8 cellular contexts compared by ENCODE assay signal in genomic region chr10:100998991-100999741, GRCh38. TPM values are rescaled to one million over a fixed set of nuclear protein-coding genes. Genes with fewer than 3 reads are reported as not detected.
DNase-seq lines count a peak whose midpoint lies in the region; ATAC-seq, FAIRE-seq and TF ChIP-seq lines count a peak whose summit lies in the region.

No MANE protein-coding gene starts in this region.

- no peaks in the 10 kb centered on the region for H3K27me3 ChIP-seq in trophoblast cell (ENCODE audit: insufficient read depth, low read length)

- peak overlapping the region; percentile 88 for H3K4me3 Mint-ChIP-seq in activated naive CD8-positive, alpha-beta T cell treated with anti-CD3 and anti-CD28 coated beads, Interleukin-2, amount 10 ng/mL, durations not matched to agents 7 days and 5 days
- H3K4me3 Mint-ChIP-seq in type B pancreatic cell: peak overlapping the region; percentile 94

- peak overlapping the region; percentile 83 for H4K12ac ChIP-seq in trophoblast cell (ENCODE audit: low read depth, low read length)

- POLR2A ChIA-PET in activated naive CD8-positive, alpha-beta T cell treated with anti-CD3 and anti-CD28 coated beads, Interleukin-2, amount 10 ng/mL, durations not matched to agents 7 days and 5 days (lab: Charles Lee): interaction anchor here (1.1 to 3.8 kb wide), 2 partner anchors 12 to 19 kb away, joined by 6 to 36 read pairs; partner anchors contain the start of genes MRPL43 and TWNK

- H3K79me1 ChIP-seq in trophoblast cell (ENCODE audit: low read length): peaks cover 37% of the 10 kb centered on the region

- peak overlapping the region; percentile 92 for H3K23ac ChIP-seq in trophoblast cell (ENCODE audit: low read length)

- peak overlapping the region; percentile 97 for H3K18ac ChIP-seq in trophoblast cell (ENCODE audit: low read length)

- DNase-seq in D721Med (ENCODE audit: insufficient read length, low spot score): peak; percentile 69
- peak; percentile 88 for DNase-seq in HuH-7 (ENCODE audit: low spot score)
- DNase-seq in activated naive CD8-positive, alpha-beta T cell treated with anti-CD3 and anti-CD28 coated beads, Interleukin-2, amount 10 ng/mL, durations not matched to agents 7 days and 5 days: peak; percentile 92
- peak; percentile 94 for DNase-seq in cardiac septum (ENCODE audit: low spot score)
- peak; percentile 61 to 80 for DNase-seq in trophoblast cell
- peak; percentile 90 for DNase-seq in type B pancreatic cell (ENCODE audit: extremely low spot score, unreplicated experiment)

- intact Hi-C loops in cardiac septum (cut with DNase I): loop anchor here (2.0 to 5.0 kb wide), 2 partner anchors 32 to 63 kb away; partner anchors contain the start of genes KAZALD1, PDZD7 and SFXN3

- H2AFZ ChIP-seq in trophoblast cell (ENCODE audit: insufficient read depth, low read length, poor library complexity): peak overlapping the region; percentile 72

- H3K9ac ChIP-seq in trophoblast cell (ENCODE audit: low read length): peak overlapping the region; percentile 94

- H2AK5ac ChIP-seq in trophoblast cell (ENCODE audit: low read length): peak overlapping the region; percentile 84

- H3K4ac ChIP-seq in trophoblast cell (ENCODE audit: low read depth, low read length): peak overlapping the region; percentile 93

- peaks cover 3% of the 10 kb centered on the region for H3K36me3 Mint-ChIP-seq in activated naive CD8-positive, alpha-beta T cell treated with anti-CD3 and anti-CD28 coated beads, Interleukin-2, amount 10 ng/mL, durations not matched to agents 7 days and 5 days
- peaks cover 4% of the 10 kb centered on the region for H3K36me3 Mint-ChIP-seq in type B pancreatic cell

- H3K9me3 Mint-ChIP-seq in activated naive CD8-positive, alpha-beta T cell treated with anti-CD3 and anti-CD28 coated beads, Interleukin-2, amount 10 ng/mL, durations not matched to agents 7 days and 5 days: no peaks in the 10 kb centered on the region
- no peaks in the 10 kb centered on the region for H3K9me3 Mint-ChIP-seq in type B pancreatic cell

- H3K79me2 ChIP-seq in trophoblast cell (ENCODE audit: control insufficient read depth, insufficient read depth, low read length, poor library complexity): peaks cover 35% of the 10 kb centered on the region

- no peaks in the 10 kb centered on the region for H3K9me3 ChIP-seq in trophoblast cell (ENCODE audit: insufficient read depth, low read depth, low read length)

- peak overlapping the region; percentile 97 for H4K91ac ChIP-seq in trophoblast cell (ENCODE audit: low read depth, low read length)

- peak overlapping the region; percentile 87 for H3K14ac ChIP-seq in trophoblast cell (ENCODE audit: low read length)

- no CpG with 5 or more reads among the region's 83 CpGs for WGBS in trophoblast cell (ENCODE audit: extremely low coverage, insufficient coverage, insufficient read length)

- peak overlapping the region; percentile 84 for H2BK120ac ChIP-seq in trophoblast cell (ENCODE audit: insufficient read depth, low read length, poor library complexity)

- H3K4me1 Mint-ChIP-seq in activated naive CD8-positive, alpha-beta T cell treated with anti-CD3 and anti-CD28 coated beads, Interleukin-2, amount 10 ng/mL, durations not matched to agents 7 days and 5 days: peaks cover 19% of the 10 kb centered on the region
- H3K4me1 Mint-ChIP-seq in type B pancreatic cell (ENCODE audit: unreplicated experiment): peaks cover 30% of the 10 kb centered on the region

- H3K27ac ChIP-seq in trophoblast cell (ENCODE audit: low read depth, low read length): peak overlapping the region; percentile 96

- H4K8ac ChIP-seq in trophoblast cell (ENCODE audit: low read depth, low read length): peak overlapping the region; percentile 92

- TF ChIP-seq CTCF in D721Med (IDR thresholded peaks at IDR 0.05; ENCODE audit: insufficient read depth, missing control alignments): peak; percentile 55
- TF ChIP-seq CTCF in type B pancreatic cell (conservative IDR thresholded peaks at IDR 0.05): peak; percentile 100

- H3K4me2 ChIP-seq in trophoblast cell (ENCODE audit: low read length): peak overlapping the region; percentile 93

- H3K27me3 Mint-ChIP-seq in activated naive CD8-positive, alpha-beta T cell treated with anti-CD3 and anti-CD28 coated beads, Interleukin-2, amount 10 ng/mL, durations not matched to agents 7 days and 5 days: no peaks in the 10 kb centered on the region
- H3K27me3 Mint-ChIP-seq in type B pancreatic cell: no peaks in the 10 kb centered on the region

- H2BK12ac ChIP-seq in trophoblast cell (ENCODE audit: low read length): no peak overlapping the region

- H3K36me3 ChIP-seq in trophoblast cell (ENCODE audit: control insufficient read depth in 1 of 2, insufficient read depth in 2 of 2, low read length in 2 of 2): peaks cover 19 to 20% of the 10 kb centered on the region in 2 experiments

- peaks cover 21 to 24% of the 10 kb centered on the region in 2 experiments for H3K4me1 ChIP-seq in trophoblast cell (ENCODE audit: control insufficient read depth in 1 of 2, insufficient read depth in 2 of 2, low read length in 2 of 2)

- H2BK5ac ChIP-seq in trophoblast cell (ENCODE audit: low read depth, low read length, poor library complexity): peak overlapping the region; percentile 91

- ATAC-seq in GM19467 (IDR thresholded peaks at IDR 0.05; ENCODE audit: unreplicated experiment) (peak; percentile 44), SK-N-SH treated with all-trans-retinoic acid at 6 μM for 48 hours (peak; percentile 57)
- peak; percentile 61 for ATAC-seq in activated naive CD8-positive, alpha-beta T cell treated with anti-CD3 and anti-CD28 coated beads, Interleukin-2, amount 10 ng/mL, durations not matched to agents 7 days and 5 days (ENCODE audit: low read depth)

- peak overlapping the region; percentile 94 for H3K27ac Mint-ChIP-seq in activated naive CD8-positive, alpha-beta T cell treated with anti-CD3 and anti-CD28 coated beads, Interleukin-2, amount 10 ng/mL, durations not matched to agents 7 days and 5 days
- H3K27ac Mint-ChIP-seq in type B pancreatic cell: peak overlapping the region; percentile 95

- peak overlapping the region; percentile 86 for H3K4me3 ChIP-seq in trophoblast cell (ENCODE audit: low read depth, low read length)

- no peak for FAIRE-seq in D721Med (lab: Jason Lieb, UNC)

TF ChIP-seq in SK-N-SH treated with all-trans-retinoic acid at 6 μM for 48 hours, 23 proteins besides CTCF, POLR2A, EP300 and RAD21 (continues in another document):
- TF ChIP-seq PATZ1 (CRISPR knock-in tag; IDR thresholded peaks at IDR 0.05; ENCODE audit: borderline replicate concordance) (no peak), PPARA (CRISPR knock-in tag; IDR thresholded peaks at IDR 0.05; ENCODE audit: borderline replicate concordance) (no peak), ARNTL (CRISPR knock-in tag; IDR thresholded peaks at IDR 0.05; ENCODE audit: borderline replicate concordance, low read depth) (no peak), ZFP3 (CRISPR knock-in tag; IDR thresholded peaks at IDR 0.05) (no peak), ZFP30 (CRISPR knock-in tag; IDR thresholded peaks at IDR 0.05) (peak; percentile 27; the same call in 1 of the 2 replicates), OSR1 (CRISPR knock-in tag; IDR thresholded peaks at IDR 0.05) (no peak), ZC3H10 (CRISPR knock-in tag; IDR thresholded peaks at IDR 0.05) (no peak), GLIS3 (CRISPR knock-in tag; IDR thresholded peaks at IDR 0.05) (0 out of 2 replicates have a peak, but pooled peaks have one; percentile 35), ZNF70 (CRISPR knock-in tag; IDR thresholded peaks at IDR 0.05) (no peak), TCF4 (CRISPR knock-in tag; IDR thresholded peaks at IDR 0.05; ENCODE audit: borderline replicate concordance) (no peak)

RNA-seq across cellular contexts. Expression of gene LZTS2, which starts 0.4 kb away (rescaled TPM):
- total RNA-seq in activated naive CD8-positive, alpha-beta T cell treated with anti-CD3 and anti-CD28 coated beads, Interleukin-2, amount 10 ng/mL, durations not matched to agents 7 days and 5 days: 10 to 100 TPM; 22.0 to 22.4 TPM
- total RNA-seq in cardiac septum (47.2 TPM), type B pancreatic cell (ENCODE audit: low replicate concordance) (50.2 and 86.6 TPM in 2 replicates)
- polyA plus RNA-seq in trophoblast cell (2013): 57.1 and 58.4 TPM in 2 replicates

RNA-seq across cellular contexts. Expression of gene TWNK, which starts 11.8 kb away (rescaled TPM):
- 10 to 100 TPM; 10.8 to 11.0 TPM for total RNA-seq in activated naive CD8-positive, alpha-beta T cell treated with anti-CD3 and anti-CD28 coated beads, Interleukin-2, amount 10 ng/mL, durations not matched to agents 7 days and 5 days
- total RNA-seq in cardiac septum (5.2 TPM), type B pancreatic cell (ENCODE audit: low replicate concordance) (11.3 and 19.2 TPM in 2 replicates)
- polyA plus RNA-seq in trophoblast cell (2013): 5.5 TPM in 2 replicates

RNA-seq across cellular contexts. Expression of gene MRPL43, which starts 11.9 kb away (rescaled TPM):
- total RNA-seq in activated naive CD8-positive, alpha-beta T cell treated with anti-CD3 and anti-CD28 coated beads, Interleukin-2, amount 10 ng/mL, durations not matched to agents 7 days and 5 days: 10 to 100 TPM; 55.1 to 57.1 TPM
- 51.7 TPM for total RNA-seq in cardiac septum
- polyA plus RNA-seq in trophoblast cell (2013): 65.6 and 67.6 TPM in 2 replicates
- 69.7 and 74.2 TPM in 2 replicates for total RNA-seq in type B pancreatic cell (ENCODE audit: low replicate concordance)

RNA-seq across cellular contexts. Expression of gene SEMA4G, which starts 29.9 kb away (rescaled TPM):
- total RNA-seq in activated naive CD8-positive, alpha-beta T cell treated with anti-CD3 and anti-CD28 coated beads, Interleukin-2, amount 10 ng/mL, durations not matched to agents 7 days and 5 days: 1 to 10 TPM in 1 of 2 experiments, under 1 TPM in 1; 0.54 to 1.2 TPM
- total RNA-seq in cardiac septum: 1.0 TPM
- 4.7 and 5.3 TPM in 2 replicates for polyA plus RNA-seq in trophoblast cell (2013)
- 28.0 and 46.0 TPM in 2 replicates for total RNA-seq in type B pancreatic cell (ENCODE audit: low replicate concordance)

RNA-seq across cellular contexts. Expression of gene PDZD7, which starts 31.8 kb away (rescaled TPM):
- 1 to 10 TPM; 1.1 to 1.4 TPM for total RNA-seq in activated naive CD8-positive, alpha-beta T cell treated with anti-CD3 and anti-CD28 coated beads, Interleukin-2, amount 10 ng/mL, durations not matched to agents 7 days and 5 days
- 0.40 TPM for total RNA-seq in cardiac septum
- 0.68 and 0.79 TPM in 2 replicates for polyA plus RNA-seq in trophoblast cell (2013)
- 1.4 and 2.0 TPM in 2 replicates for total RNA-seq in type B pancreatic cell (ENCODE audit: low replicate concordance)

Comparison
In these comparisons a context has a peak if more than half of its experiments do, and no peak if none do; other contexts are left out.
1. Peak in every context shown above with its lines: DNase-seq, ATAC-seq, H3K4me3 ChIP-seq and H3K27ac ChIP-seq.